Comparison of ENCODE assay signal across 23 cellular contexts in genomic region chr17:44801880-44802279, GRCh38. TPM values are rescaled to one million over a fixed set of nuclear protein-coding genes. Genes with fewer than 3 reads are reported as not detected.
DNase-seq lines count a peak whose midpoint lies in the region; ATAC-seq and TF ChIP-seq lines count a peak whose summit lies in the region.
"Had no signal": no experiment of that assay in that cellular context is flagged by ENCODE, and none has a peak within 500 bp of the region (broad histone marks: within the 10 kb centered on the region; RNA-seq: fewer than 3 reads in every experiment).

No MANE protein-coding gene starts in this region.

- TF ChIP-seq CTCF in heart left ventricle (IDR thresholded peaks at IDR 0.05) (no peak), right atrium auricular region (IDR thresholded peaks at IDR 0.05) (no peak), vagina (IDR thresholded peaks at IDR 0.05) (no peak), colonic mucosa (IDR thresholded peaks at IDR 0.05) (no peak)

- DNase-seq in heart left ventricle (no peak), cardiac septum (ENCODE audit: low spot score) (no peak), right atrium auricular region (ENCODE audit: low spot score) (no peak), vagina (ENCODE audit: extremely low spot score in 2 of 2) (no peak), colonic mucosa (no peak), putamen (ENCODE audit: low spot score) (no peak), NCI-H345 (lab: John Stamatoyannopoulos, UW) (no peak)
- DNase-seq: 8988T, DMS79, H7, HFFc6, NCI-H1417, NCI-H187 treated with DMSO at 0.1 percent for 48 hours, NCI-H446, NCI-H526 treated with DMSO at 0.1 percent for 48 hours, SHP77 had no signal

- no peak for TF ChIP-seq POLR2A in heart left ventricle (IDR thresholded peaks at IDR 0.05)
- no peak for TF ChIP-seq POLR2A in vagina (IDR thresholded peaks at IDR 0.05)

- intact Hi-C loops in heart left ventricle (cut with DNase I): no loop called here
- intact Hi-C loops in cardiac septum (cut with DNase I): no loop called here
- intact Hi-C loops in vagina (cut with DNase I): no loop called here
- intact Hi-C loops in colonic mucosa (cut with DNase I): no loop called here

- no peaks in the 10 kb centered on the region for H3K9me3 ChIP-seq in heart left ventricle
- H3K9me3 ChIP-seq in right atrium auricular region: no peaks in the 10 kb centered on the region
- H3K9me3 ChIP-seq in vagina: no peaks in the 10 kb centered on the region
- H3K9me3 ChIP-seq in colonic mucosa: no peaks in the 10 kb centered on the region

- ATAC-seq in heart left ventricle: peak in 3 of 4 donors; percentile 14 to 54 (median 27)

- H3K27ac ChIP-seq in heart left ventricle (peak overlapping the region in 11 of 12 donors; percentile 5 to 88 (median 76)), right atrium auricular region (peak overlapping the region; percentile 75 to 90), rectal smooth muscle tissue (ENCODE audit: low read depth, low read length) (peak overlapping the region; percentile 91), vagina (peak overlapping the region; percentile 19), colonic mucosa (no peak overlapping the region)
- H3K27ac ChIP-seq: KMS-11 had no signal

- 53 to 64% (median 57%) methylated on average over 5 of the region's 5 CpGs for WGBS in heart left ventricle, 4 donors

- H3K4me1 ChIP-seq in heart left ventricle (peaks cover 0 to 62% (median 29%) of the 10 kb centered on the region in 12 donors), right atrium auricular region (peaks cover 0 to 53% of the 10 kb centered on the region in 2 donors), rectal smooth muscle tissue (ENCODE audit: control insufficient read depth, insufficient read depth, low read length) (peaks cover 72% of the 10 kb centered on the region), vagina (no peaks in the 10 kb centered on the region), colonic mucosa (no peaks in the 10 kb centered on the region)

- H3K9ac ChIP-seq in rectal smooth muscle tissue (ENCODE audit: low read length) (no peak overlapping the region), colonic mucosa (ENCODE audit: low read depth in 2 of 2, low read length in 2 of 2) (no peak overlapping the region)
- H3K9ac ChIP-seq: KMS-11 had no signal

- H3K36me3 ChIP-seq in heart left ventricle (peaks cover 0 to 32% (median 13%) of the 10 kb centered on the region in 9 donors), right atrium auricular region (peaks cover 27% of the 10 kb centered on the region), rectal smooth muscle tissue (ENCODE audit: control insufficient read depth, insufficient read depth, low read length) (no peaks in the 10 kb centered on the region), vagina (peaks cover 0 to 10% of the 10 kb centered on the region in 2 donors), colonic mucosa (no peaks in the 10 kb centered on the region)

- H3K4me3 ChIP-seq in heart left ventricle: no peak overlapping the region
- no peak overlapping the region for H3K4me3 ChIP-seq in right atrium auricular region
- H3K4me3 ChIP-seq in rectal smooth muscle tissue (ENCODE audit: low read length): no peak overlapping the region
- H3K4me3 ChIP-seq in vagina: no peak overlapping the region
- no peak overlapping the region for H3K4me3 ChIP-seq in colonic mucosa

- no peaks in the 10 kb centered on the region for H3K27me3 ChIP-seq in heart left ventricle
- no peaks in the 10 kb centered on the region for H3K27me3 ChIP-seq in right atrium auricular region
- no peaks in the 10 kb centered on the region for H3K27me3 ChIP-seq in rectal smooth muscle tissue (ENCODE audit: control insufficient read depth, insufficient read depth, low read length)
- H3K27me3 ChIP-seq in vagina: no peaks in the 10 kb centered on the region
- no peaks in the 10 kb centered on the region for H3K27me3 ChIP-seq in colonic mucosa

RNA-seq across cellular contexts. Expression of gene GJC1, which starts 28.2 kb away (rescaled TPM):
- total RNA-seq in heart left ventricle (10 to 100 TPM; 16.8 to 60.8 (median 24.9) TPM), cardiac septum (32.0 TPM), right atrium auricular region (10 to 100 TPM; 25.8 to 41.8 TPM), vagina (10.1 TPM), colonic mucosa (1 to 10 TPM; 1.1 to 8.2 TPM)
- 10 to 100 TPM; 14.2 to 29.9 TPM for polyA plus RNA-seq in heart left ventricle
- total RNA-seq: HT-29 had no signal
- polyA plus RNA-seq: CD14-positive monocyte had no signal

RNA-seq across cellular contexts. Expression of gene ADAM11, which starts 43.1 kb away (rescaled TPM):
- total RNA-seq in heart left ventricle (10 to 100 TPM in 6 of 9 donors, 1 to 10 TPM in 3; 6.6 to 24.6 (median 12.6) TPM), cardiac septum (1.00 TPM), right atrium auricular region (10 to 100 TPM in 1 of 2 donors, 1 to 10 TPM in 1; 6.8 to 19.9 TPM), vagina (3.7 TPM), colonic mucosa (under 1 TPM; 0.42 TPM)
- 1 to 10 TPM; 1.8 to 9.3 TPM for polyA plus RNA-seq in heart left ventricle
- polyA plus RNA-seq: CD14-positive monocyte had no signal

RNA-seq across cellular contexts. Expression of gene HIGD1B, which starts 45.8 kb away (rescaled TPM):
- total RNA-seq in heart left ventricle (10 to 100 TPM in 5 of 9 donors, 1 to 10 TPM in 4; 4.3 to 23.7 (median 12.9) TPM), cardiac septum (10.3 TPM), right atrium auricular region (10 to 100 TPM in 1 of 2 donors, not detected in 1; 19.0 TPM), vagina (not detected), colonic mucosa (under 1 TPM in 1 of 2 donors, not detected in 1; 0.53 TPM)
- polyA plus RNA-seq in heart left ventricle: 10 to 100 TPM; 14.3 to 30.9 TPM
- total RNA-seq: H7, HFFc6, HT-29, M059J, OCI-LY7 had no signal
- polyA plus RNA-seq: AG04450, CD14-positive monocyte had no signal
